In genomic region chr21:37257967-37258877, GRCh38 we compare ENCODE assay signal across 7 cellular contexts. TPM values are rescaled to one million over a fixed set of nuclear protein-coding genes. Genes with fewer than 3 reads are reported as not detected.
A peak's percentile ranks its signal among the peaks of the same experiment; 100 is the strongest.
DNase-seq lines count a peak whose midpoint lies in the region; ATAC-seq and TF ChIP-seq lines count a peak whose summit lies in the region.

No MANE protein-coding gene starts in this region.

- H3K4me3 ChIP-seq in right lobe of liver = peak overlapping the region; percentile 48 to 64 (median 54)

- peaks cover 0 to 11% (median 3%) of the 10 kb centered on the region in 4 donors for H3K4me1 ChIP-seq in right lobe of liver

- no peak for TF ChIP-seq CTCF in right lobe of liver (IDR thresholded peaks at IDR 0.05)

- no peaks in the 10 kb centered on the region for H3K27me3 Mint-ChIP-seq in dendritic cell treated with granulocyte-macrophage colony-stimulating factor and Interleukin-4, amounts not matched to agents 40 ng/mL and 50 ng/mL, for 4 days

- H3K36me3 Mint-ChIP-seq in dendritic cell treated with granulocyte-macrophage colony-stimulating factor and Interleukin-4, amounts not matched to agents 40 ng/mL and 50 ng/mL, for 4 days (ENCODE audit: low read depth) = peaks cover 20% of the 10 kb centered on the region

- H3K4me3 Mint-ChIP-seq in dendritic cell treated with granulocyte-macrophage colony-stimulating factor and Interleukin-4, amounts not matched to agents 40 ng/mL and 50 ng/mL, for 4 days = peak overlapping the region; percentile 75

- TF ChIP-seq POLR2A in right lobe of liver (IDR thresholded peaks at IDR 0.05) = peak; percentile 42

- 14% methylated on average over 24 of the region's 55 CpGs for WGBS in right lobe of liver (ENCODE audit: insufficient coverage, low coverage, low lambda C conversion rate, missing lambda C conversion rate)

- H3K9me3 ChIP-seq in right lobe of liver = no peaks in the 10 kb centered on the region

- peak overlapping the region; percentile 96 for H3K27ac Mint-ChIP-seq in dendritic cell treated with granulocyte-macrophage colony-stimulating factor and Interleukin-4, amounts not matched to agents 40 ng/mL and 50 ng/mL, for 4 days

- H3K9me3 Mint-ChIP-seq in dendritic cell treated with granulocyte-macrophage colony-stimulating factor and Interleukin-4, amounts not matched to agents 40 ng/mL and 50 ng/mL, for 4 days = no peaks in the 10 kb centered on the region

- no peaks in the 10 kb centered on the region for H3K36me3 ChIP-seq in right lobe of liver

- peak; percentile 80 for DNase-seq in NCI-H2196 treated with DMSO at 0.1 percent for 48 hours (lab: John Stamatoyannopoulos, UW; ENCODE audit: unreplicated experiment)
- DNase-seq in activated CD4-positive, alpha-beta T cell treated with anti-CD3 and anti-CD28 coated beads for 48 hours = peak; percentile 86
- DNase-seq in right lobe of liver = peak; percentile 81 to 89 (median 85)
- DNase-seq in stimulated activated CD4-positive, alpha-beta T cell treated with anti-CD3 and anti-CD28 coated beads, TNF-alpha, amount 100 ng/mL, for 1 hour (ENCODE audit: low read depth in 3 of 3, low spot score in 1 of 3) = peak; percentile 43 to 60 (median 51)

- H3K27me3 ChIP-seq in right lobe of liver = no peaks in the 10 kb centered on the region

- ATAC-seq in GM18517 (IDR thresholded peaks at IDR 0.05; ENCODE audit: unreplicated experiment) (peak; percentile 65), HG03045 (IDR thresholded peaks at IDR 0.05; ENCODE audit: unreplicated experiment) (peak; percentile 64), right lobe of liver (peak; percentile 82 to 84 (median 83))

- peaks cover 31% of the 10 kb centered on the region for H3K4me1 Mint-ChIP-seq in dendritic cell treated with granulocyte-macrophage colony-stimulating factor and Interleukin-4, amounts not matched to agents 40 ng/mL and 50 ng/mL, for 4 days (ENCODE audit: low read depth)

- intact Hi-C loops in dendritic cell treated with granulocyte-macrophage colony-stimulating factor and Interleukin-4, amounts not matched to agents 40 ng/mL and 50 ng/mL, for 4 days (cut with micrococcal nuclease) = loop anchor here (5.0 kb wide), 2 partner anchors 36 to 51 kb away; no protein-coding TSS in a partner anchor
- intact Hi-C loops in right lobe of liver (cut with DNase I) = no loop called here

- peak overlapping the region; percentile 83 to 92 (median 87) for H3K27ac ChIP-seq in right lobe of liver

RNA-seq across cellular contexts. Expression of gene VPS26C, which starts 8.9 kb away (rescaled TPM):
- 10 to 100 TPM; 27.4 to 52.3 (median 31.3) TPM for total RNA-seq in right lobe of liver

Comparison
In these comparisons a context has a peak if more than half of its experiments do, and no peak if none do; other contexts are left out.
1. Peak in every context shown above with its lines: DNase-seq, ATAC-seq, H3K4me3 ChIP-seq and H3K27ac ChIP-seq.